In the genomic region with DNA sequence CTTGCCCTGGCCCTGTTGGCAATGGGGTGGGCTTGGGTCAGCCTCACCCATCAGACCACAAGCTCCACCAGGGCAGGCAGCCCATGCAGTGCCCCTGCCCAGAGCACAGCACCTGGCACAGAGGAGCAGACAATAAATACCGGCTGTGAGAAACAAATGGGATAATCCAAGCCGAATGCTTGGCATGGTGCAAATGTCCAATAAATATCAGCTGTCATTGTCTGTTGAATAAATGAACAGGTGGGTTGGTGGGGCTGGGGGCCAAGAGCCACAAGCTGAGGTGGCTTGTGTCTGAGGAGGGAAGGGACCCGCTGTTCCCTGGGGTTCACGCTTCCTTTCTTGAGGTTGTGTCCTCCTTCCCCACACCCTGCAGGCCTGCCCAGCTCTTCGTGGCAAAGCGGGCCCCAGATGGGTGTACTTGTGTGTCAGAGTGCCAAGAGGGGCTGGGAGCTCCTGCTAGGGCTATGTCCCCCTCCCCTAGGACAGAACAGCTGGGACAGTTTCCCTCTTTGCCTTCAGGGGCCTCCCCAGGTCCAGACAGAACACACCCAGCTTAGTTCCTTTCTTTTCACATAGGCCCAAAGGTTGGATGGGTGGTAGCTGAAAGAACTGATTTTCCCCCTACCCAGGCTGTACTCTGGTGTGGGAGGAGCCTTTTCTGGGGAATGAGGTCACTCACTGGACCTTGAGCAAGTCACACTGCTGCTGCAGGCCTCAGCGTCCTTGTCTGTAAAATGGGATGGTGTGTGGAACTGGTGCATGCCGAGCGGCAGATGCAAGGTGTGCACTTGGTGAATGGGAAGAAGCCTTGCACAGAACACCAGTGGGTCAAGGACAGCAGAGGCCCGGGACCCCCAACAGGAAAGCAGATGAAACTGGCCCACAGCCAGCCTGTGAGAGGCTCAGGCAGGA, we compare ENCODE assay signal across 16 cellular contexts. TPM values are rescaled to one million over a fixed set of nuclear protein-coding genes. Genes with fewer than 3 reads are reported as not detected.
DNase-seq lines count a peak whose midpoint lies in the region; ATAC-seq and TF ChIP-seq lines count a peak whose summit lies in the region.
"Had no signal": no experiment of that assay in that cellular context is flagged by ENCODE, and none has a peak within 500 bp of the region (broad histone marks: within the 10 kb centered on the region; RNA-seq: fewer than 3 reads in every experiment).

No MANE protein-coding gene starts in this region.

- H3K27ac Mint-ChIP-seq in CD8-positive, alpha-beta memory T cell = peak overlapping the region in 2 of 8 donors; percentile 36 to 79
- H3K27ac Mint-ChIP-seq: T-helper 2 cell treated with Interferon-gamma antibody and Interleukin-4, amounts not matched to agents 5 μg/mL and 100 μg/mL, for 36 hours had no signal

- no peak for DNase-seq in A673 (ENCODE audit: low spot score)
- no peak for DNase-seq in CD8-positive, alpha-beta memory T cell
- peak; percentile 48 for DNase-seq in OCI-M1 (lab: John Stamatoyannopoulos, UW)
- no peak for DNase-seq in WERI-Rb-1
- no peak for DNase-seq in activated CD4-positive, alpha-beta T cell treated with anti-CD3 and anti-CD28 coated beads for 1 hour
- DNase-seq: activated CD4-positive, CD25-positive, alpha-beta regulatory T cell; activated effector memory CD4-positive, alpha-beta T cell treated with Interleukin-2 at 50 U/mL for 16 hours had no signal

- H3K9me3 ChIP-seq in A673 (ENCODE audit: low read depth, low read length, poor library complexity, severe bottlenecking) (no peaks in the 10 kb centered on the region), muscle layer of colon (ENCODE audit: low read length) (no peaks in the 10 kb centered on the region), WERI-Rb-1 (ENCODE audit: severe bottlenecking) (no peaks in the 10 kb centered on the region)
- H3K9me3 ChIP-seq in CD8-positive, alpha-beta memory T cell (ENCODE audit: low read length) = no peaks in the 10 kb centered on the region
- H3K9me3 ChIP-seq: ascending aorta, mucosa of descending colon, SJSA1, thoracic aorta had no signal

- H3K4me1 Mint-ChIP-seq in CD8-positive, alpha-beta memory T cell = no peaks in the 10 kb centered on the region

- H3K27me3 ChIP-seq in A673 (replicated peaks; ENCODE audit: insufficient read depth, low read depth, low read length, poor library complexity) = no peaks in the 10 kb centered on the region
- no peaks in the 10 kb centered on the region for H3K27me3 ChIP-seq in CD8-positive, alpha-beta memory T cell (ENCODE audit: insufficient read depth, low read length, poor library complexity, severe bottlenecking)
- peaks cover 0 to 10% of the 10 kb centered on the region in 2 donors for H3K27me3 ChIP-seq in muscle layer of colon (ENCODE audit: control insufficient read depth in 1 of 2, insufficient read depth in 2 of 2, low read length in 2 of 2)
- no peaks in the 10 kb centered on the region for H3K27me3 ChIP-seq in WERI-Rb-1 (ENCODE audit: insufficient read depth, low read depth, severe bottlenecking)
- H3K27me3 ChIP-seq: ascending aorta had no signal

- H3K9me3 Mint-ChIP-seq in CD8-positive, alpha-beta memory T cell = no peaks in the 10 kb centered on the region
- H3K9me3 Mint-ChIP-seq: T-helper 2 cell treated with Interferon-gamma antibody and Interleukin-4, amounts not matched to agents 5 μg/mL and 100 μg/mL, for 36 hours had no signal

- no peaks in the 10 kb centered on the region for H3K27me3 Mint-ChIP-seq in CD8-positive, alpha-beta memory T cell

- no peak overlapping the region for H3K9ac ChIP-seq in muscle layer of colon (ENCODE audit: low read length)
- H3K9ac ChIP-seq: parathyroid adenoma had no signal

- BruUV-seq in A673 (replicated peaks; lab: Mats Ljungman, UMichigan) = no TSS peak

- ATAC-seq in GM21576 (IDR thresholded peaks at IDR 0.05; ENCODE audit: unreplicated experiment) = no peak

- H3K36me3 ChIP-seq in A673 (ENCODE audit: insufficient read depth, low read length, poor library complexity, severe bottlenecking) (no peaks in the 10 kb centered on the region), muscle layer of colon (ENCODE audit: insufficient read depth, low read length) (no peaks in the 10 kb centered on the region), WERI-Rb-1 (no peaks in the 10 kb centered on the region)
- H3K36me3 ChIP-seq in CD8-positive, alpha-beta memory T cell (ENCODE audit: insufficient read depth, low read length) = peaks cover 26% of the 10 kb centered on the region
- H3K36me3 ChIP-seq: ascending aorta, SJSA1, thoracic aorta had no signal

- peaks cover 4 to 48% (median 11%) of the 10 kb centered on the region in 3 donors for H3K36me3 Mint-ChIP-seq in CD8-positive, alpha-beta memory T cell

- H3K4me1 ChIP-seq in A673 (ENCODE audit: insufficient read depth, low read length, poor library complexity, severe bottlenecking) = no peaks in the 10 kb centered on the region
- no peaks in the 10 kb centered on the region for H3K4me1 ChIP-seq in CD8-positive, alpha-beta memory T cell (ENCODE audit: insufficient read depth, low read length)
- no peaks in the 10 kb centered on the region for H3K4me1 ChIP-seq in muscle layer of colon (ENCODE audit: insufficient read depth, low read length)
- H3K4me1 ChIP-seq: ascending aorta, parathyroid adenoma had no signal

- H3K27ac ChIP-seq in A673 (ENCODE audit: low read depth, low read length, poor library complexity, severe bottlenecking) (no peak overlapping the region), muscle layer of colon (ENCODE audit: low read depth, low read length) (no peak overlapping the region), WERI-Rb-1 (no peak overlapping the region)
- H3K27ac ChIP-seq in CD8-positive, alpha-beta memory T cell (ENCODE audit: low read depth, low read length) = peak overlapping the region; percentile 24
- H3K27ac ChIP-seq: ascending aorta, C4-2B, parathyroid adenoma, SJSA1, thoracic aorta had no signal

- POLR2A ChIA-PET in A673 (lab: Charles Lee; ENCODE audit: low non-redundant PET) = no interaction called here
- POLR2A ChIA-PET in CD8-positive, alpha-beta memory T cell (lab: Charles Lee) = no interaction called here

- CTCF ChIA-PET in A673 (lab: Charles Lee) = no interaction called here
- CTCF ChIA-PET in CD8-positive, alpha-beta memory T cell (lab: Charles Lee) = interaction anchor here (0.9 to 1.8 kb wide), 3 partner anchors 15 to 176 kb away, joined by 3 to 5 read pairs (median 4); no protein-coding TSS in a partner anchor

- intact Hi-C loops in A673 (cut with micrococcal nuclease; ENCODE audit: unreplicated experiment) = no loop called here

- H3K4me3 ChIP-seq in A673 (ENCODE audit: low read depth, low read length, poor library complexity, severe bottlenecking) (peak overlapping the region; percentile 15), muscle layer of colon (ENCODE audit: low read depth in 1 of 2, low read length in 2 of 2) (peak overlapping the region; percentile 23 to 59), WERI-Rb-1 (ENCODE audit: low read depth, low read length) (no peak overlapping the region)
- H3K4me3 ChIP-seq in CD8-positive, alpha-beta memory T cell (ENCODE audit: low read length) = no peak overlapping the region
- H3K4me3 ChIP-seq: mucosa of descending colon, SJSA1 had no signal

- H3K4me3 Mint-ChIP-seq in CD8-positive, alpha-beta memory T cell = no peak overlapping the region
- H3K4me3 Mint-ChIP-seq: T-helper 2 cell treated with Interferon-gamma antibody and Interleukin-4, amounts not matched to agents 5 μg/mL and 100 μg/mL, for 36 hours had no signal

- TF ChIP-seq CTCF in A673 (conservative IDR thresholded peaks at IDR 0.05; ENCODE audit: low read depth, low read length) = no peak
- TF ChIP-seq CTCF in WERI-Rb-1 (IDR thresholded peaks at IDR 0.05; ENCODE audit: low read depth, low read length) = no peak

RNA-seq across cellular contexts. Expression of gene ARHGAP27, which starts 38.4 kb away (rescaled TPM):
- total RNA-seq in A673 (2021) = 0.17 TPM in 2 replicates
- 10 to 100 TPM; 39.9 to 43.8 TPM for total RNA-seq in CD8-positive, alpha-beta memory T cell
- 32.3 TPM for polyA plus RNA-seq in CD8-positive, alpha-beta memory T cell

Comparison
In these comparisons a context has a peak if more than half of its experiments do, and no peak if none do; other contexts are left out.
1. H3K4me3 ChIP-seq: peak in A673 (single experiment) and muscle layer of colon (2 of 2); none in CD8-positive, alpha-beta memory T cell (single experiment) and WERI-Rb-1 (single experiment).
2. RNA of gene ARHGAP27, which starts 38.4 kb away (total RNA-seq): 39.9 to 43.8 TPM in CD8-positive, alpha-beta memory T cell; 0.17 TPM in A673; every median in the first group is over 10 times any median in the second.